In the genomic region with DNA sequence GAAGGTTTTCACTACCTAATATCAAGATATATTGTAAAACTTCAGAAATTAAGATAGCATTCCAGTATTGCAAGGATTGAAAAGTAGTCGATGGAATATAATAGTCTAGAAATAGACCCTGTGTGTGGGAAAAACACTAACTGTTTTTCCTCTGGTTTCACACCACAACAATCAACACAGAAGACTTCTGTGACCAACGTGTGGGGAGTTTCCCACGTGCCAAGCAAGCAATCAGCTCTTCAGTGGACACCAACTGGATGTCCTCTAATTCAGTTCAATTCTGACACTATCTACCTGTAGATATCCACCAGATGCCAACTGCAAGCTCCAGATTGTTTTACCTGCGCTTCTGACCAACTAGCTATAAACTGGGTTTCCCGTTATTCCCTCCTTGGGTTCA, we compare ENCODE assay signal across 33 cellular contexts. TPM values are rescaled to one million over a fixed set of nuclear protein-coding genes. Genes with fewer than 3 reads are reported as not detected.
"Had no signal": no experiment of that assay in that cellular context is flagged by ENCODE, and none has a peak within 500 bp of the region (broad histone marks: within the 10 kb centered on the region; RNA-seq: fewer than 3 reads in every experiment).

No MANE protein-coding gene starts in this region.

- DNase-seq: dermis blood vessel endothelial cell; effector memory CD4-positive, alpha-beta T cell; erythroblast; esophagus squamous epithelium; foreskin melanocyte; glutamatergic neuron; heart right ventricle; hippocampal formation; islet precursor cell; naive B cell; occipital lobe; ovary; psoas muscle; right cardiac atrium; sigmoid colon; stimulated activated CD4-positive, alpha-beta T cell treated with anti-CD3 and anti-CD28 coated beads, Interleukin-2, amount 100 ng/mL, for 24 hours; stimulated activated CD4-positive, alpha-beta T cell treated with anti-CD3 and anti-CD28 coated beads, Interleukin-4, amount 100 ng/mL, for 24 hours; stimulated activated naive CD4-positive, alpha-beta T cell treated with Interleukin-2 at 50 U/mL for 16 hours; substantia nigra; testis; tibial artery; upper lobe of right lung; uterus had no signal

- H3K27ac ChIP-seq: coronary artery, esophagus squamous epithelium, heart right ventricle, ovary, psoas muscle, sigmoid colon, testis, tibial artery, upper lobe of right lung, uterus had no signal

- ATAC-seq: heart right ventricle; left lobe of liver; psoas muscle; right cardiac atrium; stimulated activated effector memory CD8-positive, alpha-beta T cell treated with anti-CD3 and anti-CD28 coated beads, Interleukin-12 subunit alpha, Interleukin-12 subunit beta, amount 100 ng/mL, for 72 hours; upper lobe of right lung had no signal

- H3K4me3 ChIP-seq: coronary artery, esophagus squamous epithelium, heart right ventricle, lung, mucosa of descending colon, ovary, psoas muscle, sigmoid colon, testis, tibial artery, upper lobe of right lung, uterus had no signal

- H3K36me3 Mint-ChIP-seq: memory B cell; mesothelial cell of epicardium; stimulated activated effector memory CD8-positive, alpha-beta T cell treated with anti-CD3 and anti-CD28 coated beads, Interleukin-12 subunit alpha, Interleukin-12 subunit beta, amount 100 ng/mL, for 72 hours had no signal

- H3K4me1 Mint-ChIP-seq: memory B cell, naive B cell had no signal

- H3K4me1 ChIP-seq: esophagus squamous epithelium, psoas muscle, sigmoid colon, testis, tibial artery, upper lobe of right lung, uterus had no signal

- H3K27me3 ChIP-seq: esophagus squamous epithelium, ovary, sigmoid colon, testis, tibial artery, upper lobe of right lung, uterus had no signal

- H3K27ac Mint-ChIP-seq: memory B cell; mesothelial cell of epicardium; naive B cell; stimulated activated effector memory CD8-positive, alpha-beta T cell treated with anti-CD3 and anti-CD28 coated beads, Interleukin-12 subunit alpha, Interleukin-12 subunit beta, amount 100 ng/mL, for 72 hours had no signal

- FAIRE-seq: endometrium had no signal

- H3K9me3 ChIP-seq: esophagus squamous epithelium, mucosa of descending colon, ovary, psoas muscle, sigmoid colon, testis, tibial artery, upper lobe of right lung, uterus had no signal

- H3K36me3 ChIP-seq: esophagus squamous epithelium, heart right ventricle, ovary, sigmoid colon, tibial artery, upper lobe of right lung, uterus had no signal

- H3K4me3 Mint-ChIP-seq: memory B cell; mesothelial cell of epicardium; naive B cell; stimulated activated effector memory CD8-positive, alpha-beta T cell treated with anti-CD3 and anti-CD28 coated beads, Interleukin-12 subunit alpha, Interleukin-12 subunit beta, amount 100 ng/mL, for 72 hours had no signal

- H3K9me3 Mint-ChIP-seq: memory B cell; stimulated activated effector memory CD8-positive, alpha-beta T cell treated with anti-CD3 and anti-CD28 coated beads, Interleukin-12 subunit alpha, Interleukin-12 subunit beta, amount 100 ng/mL, for 72 hours had no signal

RNA-seq across cellular contexts. Expression of a gene that starts 12.1 kb away (rescaled TPM):
- total RNA-seq: dermis blood vessel endothelial cell, mesothelial cell of epicardium, occipital lobe, renal cortical epithelial cell had no signal

RNA-seq across cellular contexts. Expression of a gene that starts 34.4 kb away (rescaled TPM):
- total RNA-seq: dermis blood vessel endothelial cell, esophagus squamous epithelium, mesothelial cell of epicardium, renal cortical epithelial cell, skeletal muscle tissue had no signal

RNA-seq across cellular contexts. Expression of a gene that starts 54.6 kb away (rescaled TPM):
- total RNA-seq: dermis blood vessel endothelial cell, mesothelial cell of epicardium, occipital lobe, renal cortical epithelial cell, skeletal muscle tissue had no signal
